In the genomic region with DNA sequence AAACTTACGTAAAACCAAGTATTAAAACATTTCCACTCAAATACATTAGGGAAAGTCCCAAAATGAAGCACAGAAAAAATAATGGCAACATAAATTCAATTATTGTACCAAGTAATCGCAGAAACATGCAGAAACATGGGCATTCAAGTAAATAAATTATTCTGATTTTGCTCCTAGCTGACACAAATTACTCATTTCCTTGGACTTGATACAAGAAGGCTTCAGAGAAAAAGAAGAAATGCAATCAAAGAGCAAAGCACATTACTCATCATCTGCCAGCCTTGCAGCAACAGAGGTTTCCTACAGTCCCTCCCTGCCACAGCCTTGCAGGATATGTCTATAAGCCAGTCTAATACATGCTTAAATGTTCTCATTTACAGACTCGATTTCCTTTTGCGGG, we compare ENCODE assay signal across 11 cellular contexts.
DNase-seq lines count a peak whose midpoint lies in the region; ATAC-seq, FAIRE-seq and TF ChIP-seq lines count a peak whose summit lies in the region.
"Had no signal": no experiment of that assay in that cellular context is flagged by ENCODE, and none has a peak within 500 bp of the region (broad histone marks: within the 10 kb centered on the region; RNA-seq: fewer than 3 reads in every experiment).

No MANE protein-coding gene starts in this region.

- H3K27ac ChIP-seq in A549 (no peak overlapping the region), spleen (no peak overlapping the region), stomach (no peak overlapping the region)

- intact Hi-C loops in spleen (cut with DNase I; ENCODE audit: low total_unique reads) (no loop called here), stomach (cut with DNase I; ENCODE audit: low total_unique reads) (no loop called here)

- peak overlapping the region; percentile 41; the same call in 2 of the 3 replicates for H3K4me2 ChIP-seq in A549

- 72% methylated on average over 4 of the region's 4 CpGs for WGBS in A549 (ENCODE audit: missing lambda C conversion rate)
- 83 to 87% (median 84%) methylated on average over 4 of the region's 4 CpGs for WGBS in spleen, 5 donors
- WGBS in stomach, 5 donors = 74 to 92% (median 84%) methylated on average over 4 of the region's 4 CpGs

- CTCF ChIA-PET in A549 (lab: Yijun Ruan, JAX) = no interaction called here

- H3K9me3 ChIP-seq in A549 (no peaks in the 10 kb centered on the region), spleen (no peaks in the 10 kb centered on the region), stomach (no peaks in the 10 kb centered on the region)

- TF ChIP-seq POLR2A in A549 (IDR thresholded peaks at IDR 0.05; ENCODE audit: low read length) (no peak), spleen (IDR thresholded peaks at IDR 0.05) (no peak), stomach (IDR thresholded peaks at IDR 0.05) (no peak)

- no peak for FAIRE-seq in A549 (lab: Jason Lieb, UNC)
- FAIRE-seq: A204.1 had no signal

- TF ChIP-seq CTCF in A549 (IDR thresholded peaks at IDR 0.05) = no peak
- TF ChIP-seq CTCF in foreskin fibroblast (IDR thresholded peaks at IDR 0.05; ENCODE audit: low read depth, low read length) = no peak
- no peak for TF ChIP-seq CTCF in spleen (IDR thresholded peaks at IDR 0.05 in 8 of 11, conservative IDR thresholded peaks at IDR 0.05 in 3 of 11)
- no peak for TF ChIP-seq CTCF in stomach (IDR thresholded peaks at IDR 0.05)

- 0 out of 6 replicates have a peak, but pooled peaks have one; percentile 40 to 59 for ATAC-seq in A549

- peak in 1 of 2 experiments; percentile 6 for DNase-seq in A549 (ENCODE audit: low read depth in 1 of 2, low spot score in 1 of 2)
- peak; percentile 89 for DNase-seq in HCEC 1CT
- peak; percentile 72 for DNase-seq in amniotic epithelial cell (ENCODE audit: low read depth)
- DNase-seq in foreskin fibroblast = peak; percentile 22 to 43
- DNase-seq in spleen = no peak
- DNase-seq in stomach = no peak
- no peak for DNase-seq in NCI-H1694 treated with DMSO at 0.1 percent for 48 hours (lab: John Stamatoyannopoulos, UW)
- no peak for DNase-seq in mucosa of gallbladder (ENCODE audit: low spot score)
- DNase-seq: activated B cell treated with CpG ODN at 0.5 μM for 24 hours, erythroblast had no signal

- no peak for TF ChIP-seq RAD21 in A549 (conservative IDR thresholded peaks at IDR 0.05 in 1 of 2, IDR thresholded peaks at IDR 0.05 in 1 of 2)

- H3K4me1 ChIP-seq in A549 = peaks cover 9% of the 10 kb centered on the region; the same call in 1 of the 3 replicates
- no peaks in the 10 kb centered on the region for H3K4me1 ChIP-seq in spleen
- H3K4me1 ChIP-seq in stomach = no peaks in the 10 kb centered on the region

- H3K36me3 ChIP-seq in spleen (no peaks in the 10 kb centered on the region), stomach (no peaks in the 10 kb centered on the region)

- TF ChIP-seq EP300 in A549 (IDR thresholded peaks at IDR 0.05) (no peak), stomach (IDR thresholded peaks at IDR 0.05) (no peak)

- H3K27me3 ChIP-seq in spleen (replicated peaks in 1 of 7) (no peaks in the 10 kb centered on the region), stomach (no peaks in the 10 kb centered on the region)

- POLR2A ChIA-PET in A549 (lab: Yijun Ruan, JAX) = no interaction called here

- H3K4me3 ChIP-seq in A549 (no peak overlapping the region), foreskin fibroblast (ENCODE audit: low read depth in 1 of 2, low read length in 2 of 2) (no peak overlapping the region), spleen (no peak overlapping the region), stomach (no peak overlapping the region)

TF ChIP-seq in A549, 52 proteins besides CTCF, POLR2A, EP300 and RAD21:
- TF ChIP-seq JUNB (IDR thresholded peaks at IDR 0.05) = 0 out of 2 replicates have a peak, but pooled peaks have one; percentile 15
- TF ChIP-seq, protein P1, sequence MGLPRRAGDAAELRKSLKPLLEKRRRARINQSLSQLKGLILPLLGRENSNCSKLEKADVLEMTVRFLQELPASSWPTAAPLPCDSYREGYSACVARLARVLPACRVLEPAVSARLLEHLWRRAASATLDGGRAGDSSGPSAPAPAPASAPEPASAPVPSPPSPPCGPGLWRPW (IDR thresholded peaks at IDR 0.05) = no peak
- no peak for TF ChIP-seq MYC (IDR thresholded peaks at IDR 0.05; ENCODE audit: borderline replicate concordance, low read length)
- TF ChIP-seq, protein P2, sequence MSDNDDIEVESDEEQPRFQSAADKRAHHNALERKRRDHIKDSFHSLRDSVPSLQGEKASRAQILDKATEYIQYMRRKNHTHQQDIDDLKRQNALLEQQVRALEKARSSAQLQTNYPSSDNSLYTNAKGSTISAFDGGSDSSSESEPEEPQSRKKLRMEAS (IDR thresholded peaks at IDR 0.05) = no peak
TF ChIP-seq in A549: peak in this region for 1.

Comparison
In these comparisons a context has a peak if more than half of its experiments do, and no peak if none do; other contexts are left out.
1. DNase-seq: peak in HCEC 1CT (single experiment), amniotic epithelial cell (single experiment) and foreskin fibroblast (2 of 2); none in spleen (single experiment), stomach (single experiment), NCI-H1694 treated with DMSO at 0.1 percent for 48 hours (single experiment) and mucosa of gallbladder (single experiment).